Comparison of ENCODE assay signal across 30 cellular contexts in the genomic region with DNA sequence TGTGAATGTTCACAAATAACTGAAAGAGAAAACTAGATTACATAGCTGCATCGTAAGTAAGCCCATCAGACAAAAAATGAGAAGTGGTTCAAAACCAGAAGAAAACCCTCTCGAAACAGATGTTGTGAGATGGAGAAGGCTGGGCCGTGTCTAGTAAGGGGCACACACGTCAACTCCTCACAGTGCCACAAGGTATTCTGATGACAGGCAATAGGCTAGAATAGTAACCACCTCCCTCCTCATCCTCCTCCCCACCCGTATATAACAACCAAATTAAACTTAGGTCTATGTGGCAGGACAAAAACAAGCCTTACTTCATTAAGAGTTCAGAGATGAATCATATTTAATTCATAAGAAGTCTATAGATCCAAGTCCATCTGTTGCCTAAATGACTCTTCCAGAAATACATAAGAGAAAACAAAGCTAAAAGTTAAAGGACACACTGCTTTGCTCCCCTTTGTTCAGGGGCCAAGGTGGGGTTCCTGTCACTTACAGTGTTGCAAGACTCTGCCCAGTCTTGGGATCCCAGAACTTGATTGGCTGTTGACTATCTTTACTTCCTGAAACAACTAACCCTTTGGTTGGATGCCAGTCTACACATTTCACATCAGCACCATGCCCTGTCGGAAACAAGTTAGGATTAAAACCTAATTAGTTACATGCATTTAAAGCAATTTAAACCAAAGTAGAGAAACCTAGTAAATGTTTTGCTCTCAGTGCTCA.
"Had no signal": no experiment of that assay in that cellular context is flagged by ENCODE, and none has a peak within 500 bp of the region (broad histone marks: within the 10 kb centered on the region; RNA-seq: fewer than 3 reads in every experiment).

No MANE protein-coding gene starts in this region.

- H3K27ac Mint-ChIP-seq: activated CD8-positive, alpha-beta memory T cell treated with anti-CD3 and anti-CD28 coated beads, Interleukin-2, amount 10 ng/mL, durations not matched to agents 7 days and 5 days; activated CD8-positive, alpha-beta T cell treated with anti-CD3 and anti-CD28 coated beads, Interleukin-2, amount 10 ng/mL, durations not matched to agents 7 days and 5 days; activated naive CD8-positive, alpha-beta T cell; activated T-helper 2 cell treated with anti-CD3 and anti-CD28 coated beads, Interferon-gamma antibody, Interleukin-2, Interleukin-4, amounts not matched to agents 10 μg/mL and 5 μg/mL and 100 μg/mL, durations not matched to agents 14 hours and 24 hours and 36 hours; natural killer cell; WTC11 had no signal

- H3K4me3 ChIP-seq: body of pancreas, cardiac muscle cell, coronary artery, dorsolateral prefrontal cortex, gastrocnemius medialis, lower lobe of right lung, skin epidermis, testis, transverse colon had no signal

- H3K36me3 ChIP-seq: cardiac muscle cell had no signal

- DNase-seq: activated CD4-positive, alpha-beta T cell treated with anti-CD3 and anti-CD28 coated beads for 1 hour; activated CD4-positive, alpha-beta T cell treated with anti-CD3 and anti-CD28 coated beads, Interleukin-2, amount 50 U/mL, for 1 hour; activated CD8-positive, alpha-beta memory T cell treated with anti-CD3 and anti-CD28 coated beads, Interleukin-2, amount 10 ng/mL, durations not matched to agents 7 days and 5 days; activated CD8-positive, alpha-beta T cell treated with anti-CD3 and anti-CD28 coated beads, Interleukin-2, amount 10 ng/mL, durations not matched to agents 7 days and 5 days; activated T-cell treated with anti-CD3 and anti-CD28 coated beads, Interleukin-2, amount 50 U/mL, for 48 hours; aorta; body of pancreas; dorsolateral prefrontal cortex; effector memory CD4-positive, alpha-beta T cell; erythroblast; gastrocnemius medialis; glutamatergic neuron; hypothalamus; immature natural killer cell; lower lobe of right lung; mesenchymal stem cell; natural killer cell; posterior cingulate gyrus; stimulated activated CD4-positive, alpha-beta T cell treated with anti-CD3 and anti-CD28 coated beads, Interleukin-12 subunit alpha, Interleukin-12 subunit beta, amount 100 ng/mL, for 4 hours; stimulated activated CD4-positive, alpha-beta T cell treated with anti-CD3 and anti-CD28 coated beads, Interleukin-4, amount 100 ng/mL, for 1 hour; stimulated activated naive CD8-positive, alpha-beta T cell treated with anti-CD3 and anti-CD28 coated beads, Interleukin-15, Interleukin-2, amounts not matched to agents 100 U/mL and 50 U/mL, for 24 hours; testis; transverse colon had no signal

- H3K9me3 ChIP-seq: body of pancreas, gastrocnemius medialis, lower lobe of right lung, testis, transverse colon had no signal

- H3K9me3 Mint-ChIP-seq: activated T-helper 2 cell treated with anti-CD3 and anti-CD28 coated beads, Interferon-gamma antibody, Interleukin-2, Interleukin-4, amounts not matched to agents 10 μg/mL and 5 μg/mL and 100 μg/mL, durations not matched to agents 14 hours and 24 hours and 36 hours; immature natural killer cell; natural killer cell; WTC11 had no signal

- H3K27me3 ChIP-seq: body of pancreas, cardiac muscle cell, dorsolateral prefrontal cortex, gastrocnemius medialis, testis, transverse colon had no signal

- H3K4me3 Mint-ChIP-seq: activated CD8-positive, alpha-beta memory T cell treated with anti-CD3 and anti-CD28 coated beads, Interleukin-2, amount 10 ng/mL, durations not matched to agents 7 days and 5 days; activated CD8-positive, alpha-beta T cell treated with anti-CD3 and anti-CD28 coated beads, Interleukin-2, amount 10 ng/mL, durations not matched to agents 7 days and 5 days; activated naive CD8-positive, alpha-beta T cell; immature natural killer cell; natural killer cell; WTC11 had no signal

- H3K27me3 Mint-ChIP-seq: activated CD8-positive, alpha-beta memory T cell treated with anti-CD3 and anti-CD28 coated beads, Interleukin-2, amount 10 ng/mL, durations not matched to agents 7 days and 5 days; activated naive CD8-positive, alpha-beta T cell had no signal

- H3K4me1 ChIP-seq: body of pancreas, lower lobe of right lung, testis, transverse colon had no signal

- ATAC-seq: activated CD8-positive, alpha-beta memory T cell treated with anti-CD3 and anti-CD28 coated beads, Interleukin-2, amount 10 ng/mL, durations not matched to agents 7 days and 5 days; activated CD8-positive, alpha-beta T cell treated with anti-CD3 and anti-CD28 coated beads, Interleukin-2, amount 10 ng/mL, durations not matched to agents 7 days and 5 days; body of pancreas; gastrocnemius medialis; lower lobe of right lung; natural killer cell; sciatic nerve; stimulated activated naive CD8-positive, alpha-beta T cell treated with anti-CD3 and anti-CD28 coated beads, Interleukin-15, Interleukin-2, amounts not matched to agents 100 U/mL and 50 U/mL, for 24 hours; WTC11 had no signal

- H3K4me1 Mint-ChIP-seq: activated CD8-positive, alpha-beta memory T cell treated with anti-CD3 and anti-CD28 coated beads, Interleukin-2, amount 10 ng/mL, durations not matched to agents 7 days and 5 days; immature natural killer cell; WTC11 had no signal

- H3K27ac ChIP-seq: body of pancreas, cardiac muscle cell, coronary artery, dorsolateral prefrontal cortex, gastrocnemius medialis, lower lobe of right lung, skin epidermis, transverse colon had no signal
